In the genomic region with DNA sequence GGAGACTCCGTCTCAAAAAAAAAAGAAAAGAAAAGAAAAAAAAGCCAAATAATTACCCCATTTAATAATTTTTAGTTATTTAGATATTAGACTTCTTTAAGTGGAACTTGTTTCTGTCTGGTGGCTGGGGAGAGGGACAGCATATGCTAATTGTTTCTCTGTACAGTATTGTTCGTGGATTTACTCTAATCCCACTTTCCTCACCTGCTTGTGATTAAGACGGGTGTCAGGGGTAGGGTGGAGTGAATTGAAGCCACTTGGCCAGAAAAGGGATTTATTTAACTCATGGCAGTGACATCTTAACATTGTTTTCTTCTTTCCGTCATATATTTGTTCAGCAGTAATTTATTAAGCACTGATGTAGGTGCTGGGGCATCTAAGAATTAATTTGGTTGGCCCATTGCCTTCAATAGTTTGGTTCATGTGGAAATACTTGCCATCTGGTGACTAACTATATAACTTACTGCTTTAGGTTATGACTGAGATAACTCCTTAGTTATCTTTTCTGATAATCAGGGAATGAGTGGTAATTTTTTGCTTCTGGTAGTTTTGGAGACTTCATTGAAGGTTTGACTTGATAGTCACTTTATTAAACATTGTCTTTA, we compare ENCODE assay signal across 8 cellular contexts. TPM values are rescaled to one million over a fixed set of nuclear protein-coding genes. Genes with fewer than 3 reads are reported as not detected.
DNase-seq lines count a peak whose midpoint lies in the region; ATAC-seq and TF ChIP-seq lines count a peak whose summit lies in the region.

No MANE protein-coding gene starts in this region.

- TF ChIP-seq CTCF in heart left ventricle (IDR thresholded peaks at IDR 0.05): no peak
- no peak for TF ChIP-seq CTCF in type B pancreatic cell (conservative IDR thresholded peaks at IDR 0.05)

- H3K27me3 Mint-ChIP-seq in activated naive CD8-positive, alpha-beta T cell treated with anti-CD3 and anti-CD28 coated beads, Interleukin-2, amount 50 U/mL, for 24 hours: no peaks in the 10 kb centered on the region
- no peaks in the 10 kb centered on the region for H3K27me3 Mint-ChIP-seq in type B pancreatic cell

- no peak for ATAC-seq in heart left ventricle
- no peak for ATAC-seq in right cardiac atrium
- no peak for ATAC-seq in activated naive CD8-positive, alpha-beta T cell treated with anti-CD3 and anti-CD28 coated beads, Interleukin-2, amount 50 U/mL, for 24 hours
- ATAC-seq in HG03457 (IDR thresholded peaks at IDR 0.05; ENCODE audit: unreplicated experiment): no peak
- ATAC-seq in GM21515 (IDR thresholded peaks at IDR 0.05; ENCODE audit: unreplicated experiment): no peak

- H3K27ac ChIP-seq in heart left ventricle (peak overlapping the region in 10 of 12 donors; percentile 3 to 68 (median 53)), right cardiac atrium (ENCODE audit: low read length) (no peak overlapping the region)

- peaks cover 2% of the 10 kb centered on the region for H3K36me3 Mint-ChIP-seq in activated naive CD8-positive, alpha-beta T cell treated with anti-CD3 and anti-CD28 coated beads, Interleukin-2, amount 50 U/mL, for 24 hours (ENCODE audit: low read depth)
- H3K36me3 Mint-ChIP-seq in type B pancreatic cell: peaks cover 17% of the 10 kb centered on the region

- no peaks in the 10 kb centered on the region for H3K36me3 ChIP-seq in heart left ventricle

- H3K27me3 ChIP-seq in heart left ventricle: no peaks in the 10 kb centered on the region
- no peaks in the 10 kb centered on the region for H3K27me3 ChIP-seq in right cardiac atrium (ENCODE audit: control insufficient read depth, insufficient read depth)

- H3K4me3 ChIP-seq in heart left ventricle (peak overlapping the region in 1 of 12 donors; percentile 16), right cardiac atrium (ENCODE audit: low read length) (no peak overlapping the region)

- intact Hi-C loops in heart left ventricle (cut with DNase I): loop anchor here in 4 of 10 donors (5.0 to 10.0 kb wide), 4 partner anchors 40 to 165 kb away; partner anchors contain the start of gene ADSL (in 1 of the 4)
- intact Hi-C loops in right cardiac atrium (cut with DNase I): no loop called here

- H3K27ac Mint-ChIP-seq in activated naive CD8-positive, alpha-beta T cell treated with anti-CD3 and anti-CD28 coated beads, Interleukin-2, amount 50 U/mL, for 24 hours: peak overlapping the region; percentile 81
- H3K27ac Mint-ChIP-seq in type B pancreatic cell: peak overlapping the region; percentile 78

- H3K9me3 ChIP-seq in heart left ventricle: no peaks in the 10 kb centered on the region
- H3K9me3 ChIP-seq in right cardiac atrium (ENCODE audit: control insufficient read depth, low read length): no peaks in the 10 kb centered on the region

- no peak for TF ChIP-seq POLR2A in heart left ventricle (IDR thresholded peaks at IDR 0.05)

- 55 to 60% (median 58%) methylated on average over 4 of the region's 4 CpGs for WGBS in heart left ventricle, 4 donors
- WGBS in right cardiac atrium: 61% methylated on average over 4 of the region's 4 CpGs

- H3K9me3 Mint-ChIP-seq in activated naive CD8-positive, alpha-beta T cell treated with anti-CD3 and anti-CD28 coated beads, Interleukin-2, amount 50 U/mL, for 24 hours: no peaks in the 10 kb centered on the region
- peaks cover 9% of the 10 kb centered on the region for H3K9me3 Mint-ChIP-seq in type B pancreatic cell

- H3K4me3 Mint-ChIP-seq in activated naive CD8-positive, alpha-beta T cell treated with anti-CD3 and anti-CD28 coated beads, Interleukin-2, amount 50 U/mL, for 24 hours: peak overlapping the region; percentile 60
- H3K4me3 Mint-ChIP-seq in type B pancreatic cell: peak overlapping the region; percentile 68

- peaks cover 72% of the 10 kb centered on the region for H3K4me1 Mint-ChIP-seq in activated naive CD8-positive, alpha-beta T cell treated with anti-CD3 and anti-CD28 coated beads, Interleukin-2, amount 50 U/mL, for 24 hours
- peaks cover 52% of the 10 kb centered on the region for H3K4me1 Mint-ChIP-seq in type B pancreatic cell (ENCODE audit: unreplicated experiment)

- DNase-seq in heart left ventricle (no peak), right cardiac atrium (no peak), kidney tubule cell (ENCODE audit: low spot score) (peak; percentile 64), type B pancreatic cell (ENCODE audit: extremely low spot score, unreplicated experiment) (no peak), inferior parietal cortex (ENCODE audit: extremely low spot score) (no peak)
- DNase-seq in activated naive CD8-positive, alpha-beta T cell treated with anti-CD3 and anti-CD28 coated beads, Interleukin-2, amount 50 U/mL, for 24 hours: no peak

- H3K4me1 ChIP-seq in heart left ventricle: peaks cover 6 to 86% (median 67%) of the 10 kb centered on the region in 12 donors
- peaks cover 22% of the 10 kb centered on the region for H3K4me1 ChIP-seq in right cardiac atrium (ENCODE audit: control insufficient read depth, insufficient read depth, low read length)

RNA-seq across cellular contexts. Expression of gene TNRC6B, which starts 4.6 kb away (rescaled TPM):
- total RNA-seq in heart left ventricle (10 to 100 TPM; 32.7 to 62.4 (median 41.1) TPM), right cardiac atrium (10 to 100 TPM; 38.1 to 50.6 (median 39.8) TPM), type B pancreatic cell (ENCODE audit: low replicate concordance) (48.3 and 50.7 TPM in 2 replicates)
- polyA plus RNA-seq in heart left ventricle (10 to 100 TPM; 13.2 to 18.3 TPM), right cardiac atrium (14.4 TPM)
